16 cellular contexts compared by ENCODE assay signal in genomic region chr20:10093087-10093591, GRCh38. TPM values are rescaled to one million over a fixed set of nuclear protein-coding genes. Genes with fewer than 3 reads are reported as not detected.
DNase-seq lines count a peak whose midpoint lies in the region; ATAC-seq, FAIRE-seq and TF ChIP-seq lines count a peak whose summit lies in the region.
"Had no signal": no experiment of that assay in that cellular context is flagged by ENCODE, and none has a peak within 500 bp of the region (broad histone marks: within the 10 kb centered on the region; RNA-seq: fewer than 3 reads in every experiment).

No MANE protein-coding gene starts in this region.

- peak overlapping the region; percentile 70 to 85 for H3K27ac ChIP-seq in A549
- H3K27ac ChIP-seq: BLaER1 treated with 17β-estradiol and CSF1 and Interleukin-3, amounts not matched to agents 10 nM and 100 nM; cardiac muscle cell; KMS-11 had no signal

- no peak overlapping the region for H3K27ac Mint-ChIP-seq in activated CD8-positive, alpha-beta T cell treated with anti-CD3 and anti-CD28 coated beads for 36 hours
- H3K27ac Mint-ChIP-seq: stimulated activated effector memory CD8-positive, alpha-beta T cell treated with anti-CD3 and anti-CD28 coated beads, Interleukin-12 subunit alpha, Interleukin-12 subunit beta, amount 100 ng/mL, for 72 hours had no signal

- peak overlapping the region; percentile 59 for H3K4me2 ChIP-seq in A549
- H3K4me2 ChIP-seq: BLaER1 treated with 17β-estradiol and CSF1 and Interleukin-3, amounts not matched to agents 10 nM and 100 nM; KMS-11 had no signal

- H3K4me1 Mint-ChIP-seq in activated CD8-positive, alpha-beta T cell treated with anti-CD3 and anti-CD28 coated beads for 36 hours (ENCODE audit: low read depth) = no peaks in the 10 kb centered on the region
- H3K4me1 Mint-ChIP-seq: stimulated activated effector memory CD8-positive, alpha-beta T cell treated with anti-CD3 and anti-CD28 coated beads, Interleukin-12 subunit alpha, Interleukin-12 subunit beta, amount 100 ng/mL, for 72 hours had no signal

- H3K27me3 Mint-ChIP-seq in activated CD8-positive, alpha-beta T cell treated with anti-CD3 and anti-CD28 coated beads for 36 hours = peaks cover 9% of the 10 kb centered on the region

- DNase-seq in A549 (ENCODE audit: low read depth in 1 of 2, low spot score in 1 of 2) (peak; percentile 71 to 81), H4 (ENCODE audit: low spot score) (peak; percentile 78), adipocyte (ENCODE audit: low read depth) (peak; percentile 76), fibroblast of villous mesenchyme (ENCODE audit: low read depth) (peak; percentile 59), ecto neural progenitor cell (ENCODE audit: low spot score) (no peak), mucosa of descending colon (no peak), NCI-H1417 (lab: John Stamatoyannopoulos, UW) (no peak)
- DNase-seq in activated CD8-positive, alpha-beta T cell treated with anti-CD3 and anti-CD28 coated beads for 36 hours = no peak
- DNase-seq: activated CD8-positive, alpha-beta memory T cell treated with anti-CD3 and anti-CD28 coated beads, Interleukin-2, amount 50 U/mL, for 48 hours; hippocampal formation; NCI-H524 had no signal

- 6% methylated on average over 2 of the region's 2 CpGs for WGBS in A549 (ENCODE audit: missing lambda C conversion rate)

- peak; percentile 51 to 69; a peak in 1 of 5 replicates for TF ChIP-seq EP300 in A549 (IDR thresholded peaks at IDR 0.05)

- POLR2A ChIA-PET in A549 (lab: Yijun Ruan, JAX) = interaction anchor here (0.7 to 2.5 kb wide), 7 partner anchors 16 to 341 kb away, joined by 3 to 12 read pairs (median 3); partner anchors contain the start of genes ANKEF1, MKKS, SLX4IP and SNAP25
- POLR2A ChIA-PET in activated CD8-positive, alpha-beta T cell treated with anti-CD3 and anti-CD28 coated beads for 36 hours (lab: Charles Lee) = no interaction called here

- TF ChIP-seq RAD21 in A549 (conservative IDR thresholded peaks at IDR 0.05 in 1 of 2, IDR thresholded peaks at IDR 0.05 in 1 of 2) = peak; percentile 19 to 46; a peak in 3 of 5 replicates

- H3K36me3 ChIP-seq in adipocyte (ENCODE audit: control insufficient read depth, insufficient read depth, low read length, severe bottlenecking) = no peaks in the 10 kb centered on the region
- no peaks in the 10 kb centered on the region for H3K36me3 ChIP-seq in mucosa of descending colon (ENCODE audit: low read depth)
- H3K36me3 ChIP-seq: BLaER1 treated with 17β-estradiol and CSF1 and Interleukin-3, amounts not matched to agents 10 nM and 100 nM; cardiac muscle cell had no signal

- H3K4me3 ChIP-seq in A549 = no peak overlapping the region
- no peak overlapping the region for H3K4me3 ChIP-seq in adipocyte (ENCODE audit: low read length)
- no peak overlapping the region for H3K4me3 ChIP-seq in fibroblast of villous mesenchyme (ENCODE audit: low read depth, low read length)
- H3K4me3 ChIP-seq in mucosa of descending colon = no peak overlapping the region
- H3K4me3 ChIP-seq: BLaER1 treated with 17β-estradiol and CSF1 and Interleukin-3, amounts not matched to agents 10 nM and 100 nM; cardiac muscle cell had no signal

- peak overlapping the region; percentile 5 for H3K9ac ChIP-seq in adipocyte (ENCODE audit: low read length)
- H3K9ac ChIP-seq: BLaER1 treated with 17β-estradiol and CSF1 and Interleukin-3, amounts not matched to agents 10 nM and 100 nM; KMS-11 had no signal

- H3K4me1 ChIP-seq in A549 = peaks cover 43% of the 10 kb centered on the region
- H3K4me1 ChIP-seq in adipocyte (ENCODE audit: control insufficient read depth, insufficient read depth, low read length) = peaks cover 12% of the 10 kb centered on the region
- H3K4me1 ChIP-seq in mucosa of descending colon (ENCODE audit: low read depth) = no peaks in the 10 kb centered on the region
- H3K4me1 ChIP-seq: BLaER1 treated with 17β-estradiol and CSF1 and Interleukin-3, amounts not matched to agents 10 nM and 100 nM had no signal

- no peaks in the 10 kb centered on the region for H3K9me3 Mint-ChIP-seq in activated CD8-positive, alpha-beta T cell treated with anti-CD3 and anti-CD28 coated beads for 36 hours
- H3K9me3 Mint-ChIP-seq: stimulated activated effector memory CD8-positive, alpha-beta T cell treated with anti-CD3 and anti-CD28 coated beads, Interleukin-12 subunit alpha, Interleukin-12 subunit beta, amount 100 ng/mL, for 72 hours had no signal

- TF ChIP-seq POLR2A in A549 (IDR thresholded peaks at IDR 0.05; ENCODE audit: low read length) = no peak

- no peak overlapping the region for H3K4me3 Mint-ChIP-seq in activated CD8-positive, alpha-beta T cell treated with anti-CD3 and anti-CD28 coated beads for 36 hours
- H3K4me3 Mint-ChIP-seq: stimulated activated effector memory CD8-positive, alpha-beta T cell treated with anti-CD3 and anti-CD28 coated beads, Interleukin-12 subunit alpha, Interleukin-12 subunit beta, amount 100 ng/mL, for 72 hours had no signal

- CTCF ChIA-PET in A549 (lab: Yijun Ruan, JAX) = interaction anchor here (0.6 to 13.4 kb wide), 14 partner anchors 11 to 475 kb away, joined by 3 to 358 read pairs (median 40); partner anchors contain the start of genes ANKEF1 and SNAP25
- CTCF ChIA-PET in activated CD8-positive, alpha-beta T cell treated with anti-CD3 and anti-CD28 coated beads for 36 hours (lab: Charles Lee) = interaction anchor here (1.8 to 6.2 kb wide), 3 partner anchors 12 to 476 kb away, joined by 6 to 88 read pairs (median 7); no protein-coding TSS in a partner anchor

- H3K27me3 ChIP-seq in adipocyte (replicated peaks; ENCODE audit: control insufficient read depth, insufficient read depth, low read length) = no peaks in the 10 kb centered on the region
- H3K27me3 ChIP-seq: BLaER1 treated with 17β-estradiol and CSF1 and Interleukin-3, amounts not matched to agents 10 nM and 100 nM; cardiac muscle cell had no signal

- H3K9me3 ChIP-seq in A549 = peaks cover 9% of the 10 kb centered on the region; the same call in 1 of the 3 replicates
- H3K9me3 ChIP-seq in adipocyte (ENCODE audit: control insufficient read depth, low read length) = no peaks in the 10 kb centered on the region
- no peaks in the 10 kb centered on the region for H3K9me3 ChIP-seq in mucosa of descending colon

- TF ChIP-seq CTCF in A549 (IDR thresholded peaks at IDR 0.05) (no peak), fibroblast of villous mesenchyme (IDR thresholded peaks at IDR 0.05; ENCODE audit: insufficient read depth, low read depth, low read length) (no peak), mucosa of descending colon (IDR thresholded peaks at IDR 0.05) (no peak)
- TF ChIP-seq CTCF in activated CD8-positive, alpha-beta T cell treated with anti-CD3 and anti-CD28 coated beads for 36 hours (IDR thresholded peaks at IDR 0.05) = no peak

- intact Hi-C loops in mucosa of descending colon (cut with DNase I, micrococcal nuclease) = loop anchor here in 1 of 2 donors (10.0 kb wide), 1 partner anchor 118 kb away; no protein-coding TSS in a partner anchor
- intact Hi-C loops in activated CD8-positive, alpha-beta T cell treated with anti-CD3 and anti-CD28 coated beads for 36 hours (cut with micrococcal nuclease) = loop anchor here (5.0 kb wide), 1 partner anchor 476 kb away; no protein-coding TSS in a partner anchor

- FAIRE-seq in A549 (lab: Jason Lieb, UNC) = peak; percentile 97
- FAIRE-seq: GM12891 had no signal

- peak; percentile 90 to 93 for ATAC-seq in A549
- no peak for ATAC-seq in mucosa of descending colon
- no peak for ATAC-seq in activated CD8-positive, alpha-beta T cell treated with anti-CD3 and anti-CD28 coated beads for 36 hours
- ATAC-seq: stimulated activated effector memory CD8-positive, alpha-beta T cell treated with anti-CD3 and anti-CD28 coated beads, Interleukin-12 subunit alpha, Interleukin-12 subunit beta, amount 100 ng/mL, for 72 hours had no signal

- no peaks in the 10 kb centered on the region for H3K36me3 Mint-ChIP-seq in activated CD8-positive, alpha-beta T cell treated with anti-CD3 and anti-CD28 coated beads for 36 hours (ENCODE audit: low read depth)
- H3K36me3 Mint-ChIP-seq: stimulated activated effector memory CD8-positive, alpha-beta T cell treated with anti-CD3 and anti-CD28 coated beads, Interleukin-12 subunit alpha, Interleukin-12 subunit beta, amount 100 ng/mL, for 72 hours had no signal

TF ChIP-seq in A549, 52 proteins besides CTCF, POLR2A, EP300 and RAD21 (continues in another document):
- TF ChIP-seq USF2 (IDR thresholded peaks at IDR 0.05) (no peak), ZNF302 (CRISPR knock-in tag; IDR thresholded peaks at IDR 0.05) (no peak), HEYL (CRISPR knock-in tag; IDR thresholded peaks at IDR 0.05) (no peak), ZFP36 (IDR thresholded peaks at IDR 0.05; ENCODE audit: borderline replicate concordance, partially characterized antibody) (peak; percentile 66), JUNB (IDR thresholded peaks at IDR 0.05) (peak; percentile 88), HOXB13 (CRISPR knock-in tag; IDR thresholded peaks at IDR 0.05; ENCODE audit: low read depth) (peak; percentile 30; the same call in 1 of the 2 replicates)

RNA-seq across cellular contexts. Expression of gene ANKEF1, which starts 58.4 kb away (rescaled TPM):
- polyA plus RNA-seq in A549 (2011; rRNA removed) (19.7 and 21.2 TPM in 2 replicates), A549 (2017; fragmentation: RNase III; extraction: RNeasy Plus Mini Kit Qiagen cat#74134 plus additional on column Dnase treatment) (11.5 to 11.8 TPM (median 11.7 TPM) in 3 replicates)
- 4.0 and 4.5 TPM in 2 replicates for polyA plus RNA-seq in A549 (2012; cell fraction: cytosol; rRNA removed)
- polyA plus RNA-seq in A549 (2012; cell fraction: nucleus; rRNA removed) = 1.6 and 2.4 TPM in 2 replicates
- polyA minus RNA-seq in A549 (2011; rRNA and poly(A)+ RNA removed) = 13.1 and 13.5 TPM in 2 replicates
- total RNA-seq in H4 (2014; rRNA removed; shearing (Covaris generic)) = 4.1 and 4.4 TPM in 2 replicates
- total RNA-seq in fibroblast of villous mesenchyme (0.97 and 1.3 TPM in 2 replicates), mucosa of descending colon (1 to 10 TPM; 3.5 to 6.7 (median 6.1) TPM)
- under 1 TPM; 0.45 to 0.58 TPM for total RNA-seq in activated CD8-positive, alpha-beta T cell treated with anti-CD3 and anti-CD28 coated beads for 36 hours

Comparison
In these comparisons a context has a peak if more than half of its experiments do, and no peak if none do; other contexts are left out.
1. ATAC-seq: peak in A549 (2 of 2); none in mucosa of descending colon (single experiment) and activated CD8-positive, alpha-beta T cell treated with anti-CD3 and anti-CD28 coated beads for 36 hours (single experiment).
2. DNase-seq: peak in A549 (2 of 2), H4 (single experiment), adipocyte (single experiment) and fibroblast of villous mesenchyme (single experiment); none in ecto neural progenitor cell (single experiment), mucosa of descending colon (0 of 3), activated CD8-positive, alpha-beta T cell treated with anti-CD3 and anti-CD28 coated beads for 36 hours (single experiment) and NCI-H1417 (0 of 3).